Comparison of ENCODE assay signal across 8 cellular contexts in the genomic region with DNA sequence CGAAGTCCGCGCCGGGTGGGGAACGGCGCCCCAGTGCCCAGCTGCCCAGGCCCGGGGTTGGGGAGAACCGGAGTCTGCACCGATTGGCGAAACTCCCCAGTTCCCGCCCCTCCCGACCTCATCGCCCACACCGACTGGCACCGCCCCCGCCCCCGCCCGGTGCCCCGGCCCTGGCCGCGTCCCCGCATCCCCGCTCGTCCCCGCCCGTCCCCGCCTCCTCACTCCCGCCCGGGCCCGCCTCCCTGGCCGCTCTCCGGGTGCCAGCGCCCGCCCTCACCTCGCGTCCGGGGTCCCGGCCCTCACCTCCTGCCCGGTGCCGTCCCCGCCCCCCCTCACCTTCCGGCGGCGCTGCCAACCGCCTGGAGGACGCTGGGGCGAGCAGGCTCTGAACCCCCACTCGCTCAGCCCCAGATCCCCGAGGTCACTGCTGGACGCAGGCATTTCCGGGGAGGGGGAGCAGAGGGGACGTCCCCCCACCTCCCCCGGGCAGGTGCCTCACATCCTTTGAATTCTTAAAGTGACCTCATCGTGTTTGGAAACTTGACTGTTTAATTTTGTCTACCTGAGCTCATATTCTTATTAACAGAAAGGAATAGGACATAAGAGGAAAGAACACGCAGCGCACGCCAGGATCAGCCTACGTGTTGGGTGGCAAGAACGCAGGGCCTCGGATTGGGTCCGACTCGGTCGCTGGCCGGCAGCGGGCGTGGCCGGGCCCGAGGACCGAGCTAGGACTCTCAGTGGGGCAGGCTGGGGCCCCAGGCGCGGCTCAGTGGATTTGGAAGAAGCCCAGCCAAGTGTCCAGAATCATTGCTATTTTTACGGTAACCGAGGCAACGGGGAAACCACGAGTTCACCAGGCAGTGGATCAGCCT. TPM values are rescaled to one million over a fixed set of nuclear protein-coding genes. Genes with fewer than 3 reads are reported as not detected.
DNase-seq lines count a peak whose midpoint lies in the region; ATAC-seq and TF ChIP-seq lines count a peak whose summit lies in the region.

A gene with protein sequence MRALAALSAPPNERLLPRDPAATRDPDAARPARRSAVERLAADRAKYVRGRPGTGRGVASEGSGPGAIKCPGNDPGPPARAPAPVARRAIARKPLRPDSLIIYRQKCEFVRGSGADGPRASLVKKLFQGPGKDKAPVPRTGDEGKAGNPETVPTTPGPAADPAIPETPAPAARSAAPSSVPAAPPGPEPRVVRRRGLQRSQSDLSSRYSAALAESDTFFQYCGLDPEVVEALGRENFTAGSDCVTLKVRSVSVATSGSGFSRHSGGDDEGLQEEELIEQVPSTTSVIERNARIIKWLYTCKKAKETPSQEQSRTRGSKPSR (minus strand): TSS at position 35 of the 875 bp plus-strand sequence. CDS start 120 bp downstream, outside the sequence.

- H3K9me3 Mint-ChIP-seq in GM23338, result no peaks in the 10 kb centered on the region
- peaks cover 2% of the 10 kb centered on the region for H3K9me3 Mint-ChIP-seq in activated B cell treated with CpG ODN at 0.5 μM for 24 hours

- no peaks in the 10 kb centered on the region for H3K9me2 ChIP-seq in GM23338 (ENCODE audit: insufficient read depth)

- H3K4me3 ChIP-seq in GM23338, result peak within 1 kb of the TSS; percentile 68

- CTCF ChIA-PET in activated B cell treated with CpG ODN at 0.5 μM for 24 hours (lab: Charles Lee), result no interaction called here

- peak within 1 kb of the TSS; percentile 85 for H2AFZ ChIP-seq in GM23338

- H3K27ac ChIP-seq in GM23338 (ENCODE audit: low read depth), result peak within 1 kb of the TSS; percentile 74

- H3K36me3 ChIP-seq in GM23338 (ENCODE audit: insufficient read depth), result no peaks in the 10 kb centered on the region

- H3K4me3 Mint-ChIP-seq in GM23338, result peak within 1 kb of the TSS; percentile 84
- peak within 1 kb of the TSS; percentile 75 for H3K4me3 Mint-ChIP-seq in activated B cell treated with CpG ODN at 0.5 μM for 24 hours

- no peak within 1 kb of the TSS for H3K27ac Mint-ChIP-seq in GM23338
- H3K27ac Mint-ChIP-seq in activated B cell treated with CpG ODN at 0.5 μM for 24 hours, result no peak within 1 kb of the TSS

- peaks cover 10% of the 10 kb centered on the region for H4K20me1 ChIP-seq in GM23338 (replicated peaks; ENCODE audit: insufficient read depth)

- H3K4me2 ChIP-seq in GM23338, result peak within 1 kb of the TSS; percentile 86

- TF ChIP-seq CTCF in GM23338 (conservative IDR thresholded peaks at IDR 0.05; ENCODE audit: low read depth in 2 of 2) (0 out of 4 replicates have a peak, but pooled peaks of 1 of the 2 experiments have one; percentile 14), activated B cell treated with CpG ODN at 0.5 μM for 24 hours (IDR thresholded peaks at IDR 0.05) (no peak)

- ATAC-seq in GM23338 (peak; percentile 61), activated B cell treated with CpG ODN at 0.5 μM for 24 hours (ENCODE audit: low read depth) (no peak), HG03342 (IDR thresholded peaks at IDR 0.05; ENCODE audit: unreplicated experiment) (no peak), HG02870 (IDR thresholded peaks at IDR 0.05; ENCODE audit: unreplicated experiment) (no peak)

- H3K79me2 ChIP-seq in GM23338 (replicated peaks; ENCODE audit: insufficient read depth), result peaks cover 25% of the 10 kb centered on the region

- H3K27me3 Mint-ChIP-seq in GM23338 (ENCODE audit: insufficient read depth, low read depth, poor library complexity) (peaks cover 24% of the 10 kb centered on the region), activated B cell treated with CpG ODN at 0.5 μM for 24 hours (peaks cover 52% of the 10 kb centered on the region)

- intact Hi-C loops in activated B cell treated with CpG ODN at 0.5 μM for 24 hours (cut with micrococcal nuclease), result no loop called here

- H3K4me1 ChIP-seq in GM23338 (ENCODE audit: insufficient read depth), result peaks cover 35% of the 10 kb centered on the region

- peaks cover 7% of the 10 kb centered on the region for H3F3A ChIP-seq in GM23338 (replicated peaks; ENCODE audit: low read depth)

- H3K27me3 ChIP-seq in GM23338 (ENCODE audit: insufficient read depth), result peaks cover 28% of the 10 kb centered on the region

- peaks cover 24% of the 10 kb centered on the region for H3K36me3 Mint-ChIP-seq in GM23338 (ENCODE audit: low read depth)
- no peaks in the 10 kb centered on the region for H3K36me3 Mint-ChIP-seq in activated B cell treated with CpG ODN at 0.5 μM for 24 hours (ENCODE audit: low read depth)

- H3K4me1 Mint-ChIP-seq in GM23338 (peaks cover 40% of the 10 kb centered on the region), activated B cell treated with CpG ODN at 0.5 μM for 24 hours (peaks cover 11% of the 10 kb centered on the region)

- POLR2A ChIA-PET in activated B cell treated with CpG ODN at 0.5 μM for 24 hours (lab: Charles Lee), result no interaction called here

- DNase-seq in GM23338 (ENCODE audit: low spot score), result peak; percentile 84
- peak; percentile 16 for DNase-seq in activated B cell treated with CpG ODN at 0.5 μM for 24 hours
- DNase-seq in central memory CD4-positive, alpha-beta T cell, result peak; percentile 17
- peak; percentile 83 for DNase-seq in left kidney (ENCODE audit: low read depth, low spot score)
- DNase-seq in stimulated activated CD4-positive, alpha-beta T cell treated with anti-CD3 and anti-CD28 coated beads, Interleukin-4, amount 100 ng/mL, for 24 hours, result peak; percentile 26
- no peak for DNase-seq in GF-D8 (lab: John Stamatoyannopoulos, UW)

TF ChIP-seq in GM23338, 12 proteins besides CTCF, POLR2A, EP300 and RAD21:
- TF ChIP-seq, protein P1, sequence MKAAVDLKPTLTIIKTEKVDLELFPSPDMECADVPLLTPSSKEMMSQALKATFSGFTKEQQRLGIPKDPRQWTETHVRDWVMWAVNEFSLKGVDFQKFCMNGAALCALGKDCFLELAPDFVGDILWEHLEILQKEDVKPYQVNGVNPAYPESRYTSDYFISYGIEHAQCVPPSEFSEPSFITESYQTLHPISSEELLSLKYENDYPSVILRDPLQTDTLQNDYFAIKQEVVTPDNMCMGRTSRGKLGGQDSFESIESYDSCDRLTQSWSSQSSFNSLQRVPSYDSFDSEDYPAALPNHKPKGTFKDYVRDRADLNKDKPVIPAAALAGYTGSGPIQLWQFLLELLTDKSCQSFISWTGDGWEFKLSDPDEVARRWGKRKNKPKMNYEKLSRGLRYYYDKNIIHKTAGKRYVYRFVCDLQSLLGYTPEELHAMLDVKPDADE (IDR thresholded peaks at IDR 0.05), result peak; percentile 53; the same call in 1 of the 2 replicates
- TF ChIP-seq POLR2AphosphoS5 (IDR thresholded peaks at IDR 0.05; ENCODE audit: low read depth), result peak; percentile 38; the same call in 1 of the 2 replicates
- no peak for TF ChIP-seq NANOG (IDR thresholded peaks at IDR 0.05; ENCODE audit: borderline replicate concordance)

RNA-seq across cellular contexts. Expression of the gene that starts here (rescaled TPM):
- total RNA-seq in GM23338 (2014; rRNA removed; shearing (Covaris generic)), result 20.9 and 24.8 TPM in 2 replicates
- 7.9 and 9.7 TPM in 2 replicates for polyA plus RNA-seq in GM23338 (2016; fragmentation: Nextera tagmentation; extraction: Ambion mirVana)
- total RNA-seq in activated B cell treated with CpG ODN at 0.5 μM for 24 hours, result 0.18 TPM in 1 of 2 replicates, not detected in the other

Comparison
In these comparisons a context has a peak if more than half of its experiments do, and no peak if none do; other contexts are left out.
1. RNA of the gene that starts here (total RNA-seq): 20.9 to 24.8 TPM in GM23338; 0.18 TPM in activated B cell treated with CpG ODN at 0.5 μM for 24 hours; every median in the first group is over 10 times any median in the second.
2. Peak in DNase-seq in activated B cell treated with CpG ODN at 0.5 μM for 24 hours; RNA of the gene not detected or under 1 TPM.